ENCODE assay signal across 8 cellular contexts in the genomic region with DNA sequence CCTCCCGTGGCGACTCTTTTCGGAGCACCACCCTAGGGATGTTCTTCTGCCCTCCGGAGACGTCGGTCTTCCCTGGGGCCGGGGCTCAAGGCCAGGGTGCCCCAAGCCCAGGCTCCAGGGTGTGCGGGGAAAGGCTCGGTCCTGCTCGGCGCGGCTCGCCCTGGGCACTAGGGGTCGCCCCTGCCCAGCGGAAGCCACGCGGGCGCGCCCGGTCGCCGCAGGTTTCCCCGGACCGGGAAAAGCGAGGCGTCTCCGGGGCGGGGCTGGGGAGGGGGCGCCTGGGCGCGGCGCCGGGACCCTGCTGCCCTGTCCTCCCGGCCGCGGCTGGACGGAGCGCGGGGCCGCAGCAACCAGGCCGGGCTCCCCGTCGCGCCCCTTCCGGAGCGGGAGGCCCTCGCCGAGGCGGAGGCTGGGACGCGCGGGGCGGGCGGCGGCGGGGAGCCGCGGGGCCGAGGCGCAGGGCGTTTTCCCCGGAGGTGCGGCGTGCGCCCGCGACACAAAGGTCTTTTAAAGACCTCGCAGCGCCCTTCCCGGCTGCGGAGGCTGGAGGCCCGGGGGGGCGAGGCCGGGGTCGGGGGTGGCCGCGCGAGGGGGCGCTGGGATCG.
DNase-seq lines count a peak whose midpoint lies in the region; ATAC-seq and FAIRE-seq lines count a peak whose summit lies in the region.

No MANE protein-coding gene starts in this region.

- H3K36me3 ChIP-seq in esophagus (ENCODE audit: control insufficient read depth in 2 of 2, insufficient read depth in 2 of 2, low read length in 1 of 2): no peaks in the 10 kb centered on the region
- no peaks in the 10 kb centered on the region for H3K36me3 ChIP-seq in mucosa of stomach (ENCODE audit: control insufficient read depth, insufficient read depth, low read length)

- H3K27ac ChIP-seq in esophagus (ENCODE audit: low read depth in 2 of 2, low read length in 1 of 2): peak overlapping the region; percentile 54 to 81

- no peaks in the 10 kb centered on the region for H3K27me3 ChIP-seq in esophagus (ENCODE audit: control insufficient read depth in 1 of 2, insufficient read depth in 2 of 2, low read length in 2 of 2)
- H3K27me3 ChIP-seq in mucosa of stomach (ENCODE audit: control insufficient read depth, insufficient read depth, low read length): peaks cover 20% of the 10 kb centered on the region

- ATAC-seq in HG03442 (IDR thresholded peaks at IDR 0.05; ENCODE audit: unreplicated experiment): peak; percentile 82

- H3K4me3 ChIP-seq in esophagus (ENCODE audit: low read depth in 1 of 2, low read length in 2 of 2) (peak overlapping the region; percentile 49 to 69), mucosa of stomach (ENCODE audit: low read length) (peak overlapping the region; percentile 29)

- 1% methylated on average over 58 to 80 of the region's 80 CpGs for WGBS in esophagus, 2 donors

- FAIRE-seq in GM19239 (lab: Jason Lieb, UNC): no peak

- H3K9ac ChIP-seq in mucosa of stomach (ENCODE audit: low read length): peak overlapping the region; percentile 56

- H3K9me3 ChIP-seq in esophagus (ENCODE audit: control insufficient read depth in 2 of 2, insufficient read depth in 1 of 2, low read depth in 1 of 2, low read length in 1 of 2) (no peaks in the 10 kb centered on the region), mucosa of stomach (ENCODE audit: control insufficient read depth, low read length) (no peaks in the 10 kb centered on the region)

- DNase-seq in AG20443 (ENCODE audit: low spot score): peak; percentile 86
- peak; percentile 79 for DNase-seq in GM19239 (ENCODE audit: insufficient read length, low spot score)
- DNase-seq in NOMO-1 treated with dmso at 0.1 percent for 144 hours (lab: John Stamatoyannopoulos, UW; ENCODE audit: unreplicated experiment): peak; percentile 36
- peak; percentile 87 for DNase-seq in activated CD8-positive, alpha-beta memory T cell treated with anti-CD3 and anti-CD28 coated beads, Interleukin-2, amount 50 U/mL, for 48 hours
- DNase-seq in stimulated activated CD8-positive, alpha-beta memory T cell treated with anti-CD3 and anti-CD28 coated beads, Interleukin-4, amount 100 ng/mL, for 48 hours: peak; percentile 82

- H3K4me1 ChIP-seq in esophagus (ENCODE audit: control insufficient read depth in 2 of 2, insufficient read depth in 2 of 2, low read length in 1 of 2): peaks cover 4 to 8% of the 10 kb centered on the region in 2 donors
- peaks cover 19% of the 10 kb centered on the region for H3K4me1 ChIP-seq in mucosa of stomach (ENCODE audit: control insufficient read depth, insufficient read depth, low read length)

Comparison
In these comparisons a context has a peak if more than half of its experiments do, and no peak if none do; other contexts are left out.
1. Peak in every context shown above with its lines: DNase-seq, ATAC-seq, H3K4me3 ChIP-seq and H3K27ac ChIP-seq.
2. DNase-seq: peak in every context shown above with its lines; median percentile 87 in activated CD8-positive, alpha-beta memory T cell treated with anti-CD3 and anti-CD28 coated beads, Interleukin-2, amount 50 U/mL, for 48 hours; 86 in AG20443; 82 in stimulated activated CD8-positive, alpha-beta memory T cell treated with anti-CD3 and anti-CD28 coated beads, Interleukin-4, amount 100 ng/mL, for 48 hours; 79 in GM19239; 36 in NOMO-1 treated with dmso at 0.1 percent for 144 hours.